8 cellular contexts compared by ENCODE assay signal in genomic region chr7:48090095-48090805, GRCh38. TPM values are rescaled to one million over a fixed set of nuclear protein-coding genes. Genes with fewer than 3 reads are reported as not detected.
A peak's percentile ranks its signal among the peaks of the same experiment; 100 is the strongest.
DNase-seq lines count a peak whose midpoint lies in the region; ATAC-seq and TF ChIP-seq lines count a peak whose summit lies in the region.

No MANE protein-coding gene starts in this region.

- ATAC-seq in stimulated activated effector memory CD8-positive, alpha-beta T cell treated with anti-CD3 and anti-CD28 coated beads, Interleukin-12 subunit alpha, Interleukin-12 subunit beta, amount 100 ng/mL, for 72 hours: no peak
- no peak for ATAC-seq in GM21526 (IDR thresholded peaks at IDR 0.05; ENCODE audit: low FRiP score, unreplicated experiment)

- peak overlapping the region; percentile 84 to 96 (median 89) for H3K4me3 Mint-ChIP-seq in immature natural killer cell
- peak overlapping the region; percentile 78 for H3K4me3 Mint-ChIP-seq in stimulated activated effector memory CD8-positive, alpha-beta T cell treated with anti-CD3 and anti-CD28 coated beads, Interleukin-12 subunit alpha, Interleukin-12 subunit beta, amount 100 ng/mL, for 72 hours

- in situ Hi-C loops in KBM-7 (cut with MboI; ENCODE audit: low pct_unique_long_range_greater_than_20kb, low sequenced_read_pairs): no loop called here

- no peak for TF ChIP-seq CTCF in HFF-Myc (IDR thresholded peaks at IDR 0.05; ENCODE audit: low read depth, low read length, missing control alignments)

- peaks cover 7 to 30% (median 18%) of the 10 kb centered on the region in 3 donors for H3K27me3 Mint-ChIP-seq in immature natural killer cell (ENCODE audit: low read depth in 3 of 3)

- H3K27ac Mint-ChIP-seq in immature natural killer cell: peak overlapping the region; percentile 75 to 96 (median 88)
- H3K27ac Mint-ChIP-seq in stimulated activated effector memory CD8-positive, alpha-beta T cell treated with anti-CD3 and anti-CD28 coated beads, Interleukin-12 subunit alpha, Interleukin-12 subunit beta, amount 100 ng/mL, for 72 hours: peak overlapping the region; percentile 96

- no peak for DNase-seq in HFF-Myc (ENCODE audit: extremely low read depth, low read depth)
- peak; percentile 36 for DNase-seq in amniotic epithelial cell (ENCODE audit: low read depth)
- no peak for DNase-seq in immature natural killer cell
- peak in 1 of 2 donors; percentile 52 for DNase-seq in stimulated activated effector memory CD8-positive, alpha-beta T cell treated with anti-CD3 and anti-CD28 coated beads, Interleukin-12 subunit alpha, Interleukin-12 subunit beta, amount 100 ng/mL, for 72 hours (ENCODE audit: low spot score in 2 of 2)
- no peak for DNase-seq in stimulated activated naive CD4-positive, alpha-beta T cell treated with Interleukin-2 at 50 U/mL for 16 hours (lab: John Stamatoyannopoulos, UW)
- no peak for DNase-seq in KBM-7
- DNase-seq in AG08396 (ENCODE audit: low spot score): no peak

- H3K4me3 ChIP-seq in HFF-Myc (replicated peaks; ENCODE audit: low read depth, low read length): peak overlapping the region; percentile 67

- peaks cover 14 to 45% (median 23%) of the 10 kb centered on the region in 3 donors for H3K36me3 Mint-ChIP-seq in immature natural killer cell
- peaks cover 70% of the 10 kb centered on the region for H3K36me3 Mint-ChIP-seq in stimulated activated effector memory CD8-positive, alpha-beta T cell treated with anti-CD3 and anti-CD28 coated beads, Interleukin-12 subunit alpha, Interleukin-12 subunit beta, amount 100 ng/mL, for 72 hours

- peaks cover 77 to 85% of the 10 kb centered on the region in 2 donors for H3K4me1 Mint-ChIP-seq in immature natural killer cell
- peaks cover 74% of the 10 kb centered on the region for H3K4me1 Mint-ChIP-seq in stimulated activated effector memory CD8-positive, alpha-beta T cell treated with anti-CD3 and anti-CD28 coated beads, Interleukin-12 subunit alpha, Interleukin-12 subunit beta, amount 100 ng/mL, for 72 hours

- no peaks in the 10 kb centered on the region for H3K9me3 Mint-ChIP-seq in immature natural killer cell
- no peaks in the 10 kb centered on the region for H3K9me3 Mint-ChIP-seq in stimulated activated effector memory CD8-positive, alpha-beta T cell treated with anti-CD3 and anti-CD28 coated beads, Interleukin-12 subunit alpha, Interleukin-12 subunit beta, amount 100 ng/mL, for 72 hours

RNA-seq across cellular contexts. Expression of gene UPP1, which starts 1.2 kb away (rescaled TPM):
- 100 to 1,000 TPM; 125 to 171 (median 166) TPM for polyA plus RNA-seq in immature natural killer cell

RNA-seq across cellular contexts. Expression of gene C7orf57, which starts 54.9 kb away (rescaled TPM):
- under 1 TPM in 2 of 3 donors, not detected in 1; 0.11 to 0.31 TPM for polyA plus RNA-seq in immature natural killer cell
